21 cellular contexts compared by ENCODE assay signal in genomic region chr2:204203704-204204103, GRCh38.
"Had no signal": no experiment of that assay in that cellular context is flagged by ENCODE, and none has a peak within 500 bp of the region (broad histone marks: within the 10 kb centered on the region; RNA-seq: fewer than 3 reads in every experiment).

No MANE protein-coding gene starts in this region.

- H3K4me1 ChIP-seq: foreskin keratinocyte, lower lobe of right lung, neural progenitor cell, sigmoid colon had no signal

- FAIRE-seq: kidney, urothelium cell line had no signal

- H3K9me3 ChIP-seq: lower lobe of right lung, sigmoid colon, thoracic aorta had no signal

- H3K27ac ChIP-seq: foreskin keratinocyte, lower lobe of right lung, neural progenitor cell, sigmoid colon, thoracic aorta had no signal

- H3K36me3 ChIP-seq: lower lobe of right lung, neural progenitor cell, sigmoid colon, thoracic aorta had no signal

- ATAC-seq: activated CD4-positive, alpha-beta T cell treated with anti-CD3 and anti-CD28 coated beads for 36 hours; activated naive CD8-positive, alpha-beta T cell treated with anti-CD3 and anti-CD28 coated beads, Interleukin-2, amount 50 U/mL, for 24 hours; activated T-cell treated with anti-CD3 and anti-CD28 coated beads, Interleukin-2, amount 50 U/mL, for 72 hours; effector memory CD8-positive, alpha-beta T cell; foreskin keratinocyte; lower lobe of right lung; WTC11 had no signal

- DNase-seq: activated CD4-positive, alpha-beta T cell treated with anti-CD3 and anti-CD28 coated beads for 36 hours; activated CD4-positive, alpha-beta T cell treated with anti-CD3 and anti-CD28 coated beads, Interleukin-2, amount 50 U/mL, for 48 hours; activated effector memory CD4-positive, alpha-beta T cell treated with Interleukin-2 at 50 U/mL for 16 hours; activated naive CD4-positive, alpha-beta T cell treated with anti-CD3 and anti-CD28 coated beads, Interleukin-2, amount 50 U/mL, for 16 hours; activated naive CD8-positive, alpha-beta T cell treated with anti-CD3 and anti-CD28 coated beads, Interleukin-2, amount 50 U/mL, for 24 hours; activated T-cell treated with anti-CD3 and anti-CD28 coated beads, Interleukin-2, amount 50 U/mL, for 72 hours; dermis blood vessel endothelial cell; effector memory CD8-positive, alpha-beta T cell; foreskin keratinocyte; kidney; lower lobe of right lung; naive thymus-derived CD8-positive, alpha-beta T cell; retina; sigmoid colon; stimulated activated CD4-positive, alpha-beta T cell treated with anti-CD3 and anti-CD28 coated beads, Interleukin-4, amount 100 ng/mL, for 1 hour; stimulated activated naive CD4-positive, alpha-beta T cell; T-helper 9 cell had no signal

- H3K27me3 ChIP-seq: sigmoid colon had no signal

- H2AFZ ChIP-seq: neural progenitor cell had no signal

- H3K9ac ChIP-seq: neural progenitor cell had no signal

- H3K4me2 ChIP-seq: neural progenitor cell had no signal

- H3K4me3 ChIP-seq: lower lobe of right lung, neural progenitor cell, sigmoid colon, thoracic aorta had no signal
